ENCODE assay signal across 12 cellular contexts in genomic region chr4:144016048-144016605, GRCh38. TPM values are rescaled to one million over a fixed set of nuclear protein-coding genes. Genes with fewer than 3 reads are reported as not detected.
"Had no signal": no experiment of that assay in that cellular context is flagged by ENCODE, and none has a peak within 500 bp of the region (broad histone marks: within the 10 kb centered on the region; RNA-seq: fewer than 3 reads in every experiment).

No MANE protein-coding gene starts in this region.

RNA-seq across cellular contexts. Expression of gene GYPB, which starts 3.1 kb away (rescaled TPM):
- total RNA-seq: activated CD4-positive, alpha-beta memory T cell treated with anti-CD3 and anti-CD28 coated beads, Interleukin-2, amount 10 ng/mL, durations not matched to agents 7 days and 5 days; activated CD4-positive, alpha-beta T cell treated with anti-CD3 and anti-CD28 coated beads for 36 hours; activated CD4-positive, alpha-beta T cell treated with anti-CD3 and anti-CD28 coated beads, Interleukin-2, amount 10 ng/mL, durations not matched to agents 7 days and 5 days; activated CD8-positive, alpha-beta T cell treated with anti-CD3 and anti-CD28 coated beads, Interleukin-2, amount 10 ng/mL, durations not matched to agents 7 days and 5 days; activated T-helper 2 cell treated with anti-CD3 and anti-CD28 coated beads, Interferon-gamma antibody, Interleukin-2, Interleukin-4, amounts not matched to agents 10 μg/mL and 5 μg/mL and 100 μg/mL, durations not matched to agents 14 hours and 24 hours and 36 hours; ascending aorta; T-cell; T-helper 1 cell treated with Interleukin-12 subunit alpha and Interleukin-12 subunit beta and Interleukin-4 antibody, amounts not matched to agents 30 ng/mL and 1 ng/mL, for 36 hours; T-helper 17 cell; T-helper 2 cell treated with Interferon-gamma antibody and Interleukin-4, amounts not matched to agents 100 ng/mL and 5 ng/mL, for 36 hours; WTC11 had no signal
- polyA plus RNA-seq: adipose tissue had no signal
